In the genomic region with DNA sequence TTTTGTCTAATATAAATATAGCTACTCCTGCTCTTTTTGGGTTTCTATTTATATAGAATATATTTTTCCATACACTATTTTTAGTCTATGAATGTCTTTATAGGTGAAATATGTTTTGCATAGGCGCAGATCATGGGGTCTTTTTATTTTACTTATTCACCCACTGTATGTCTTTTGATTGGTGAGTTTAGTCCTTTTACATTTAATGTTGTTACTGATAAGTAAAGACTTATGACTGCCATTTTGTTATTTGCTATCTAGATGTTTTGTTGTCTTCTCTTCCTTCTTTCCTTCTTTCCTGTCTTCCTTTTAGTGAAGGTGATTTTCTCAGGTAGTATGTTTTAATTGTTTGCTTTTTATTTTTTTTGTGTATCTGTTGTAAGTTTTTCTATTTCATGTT, we compare ENCODE assay signal across 34 cellular contexts.
"Had no signal": no experiment of that assay in that cellular context is flagged by ENCODE, and none has a peak within 500 bp of the region (broad histone marks: within the 10 kb centered on the region; RNA-seq: fewer than 3 reads in every experiment).

No MANE protein-coding gene starts in this region.

- H3K27ac ChIP-seq: adrenal gland, ascending aorta, body of pancreas, brain microvascular endothelial cell, breast epithelium, cardiac muscle cell had no signal

- FAIRE-seq: astrocyte, bronchial epithelial cell, colon had no signal

- DNase-seq: activated effector memory CD4-positive, alpha-beta T cell treated with anti-CD3 and anti-CD28 coated beads, Interleukin-2, amount 50 U/mL, for 16 hours; activated effector memory CD4-positive, alpha-beta T cell treated with Interleukin-2 at 50 U/mL for 16 hours; activated gamma-delta T cell; activated gamma-delta T cell treated with Interleukin-2 at 50 U/mL for 16 hours; activated naive CD4-positive, alpha-beta T cell; activated naive CD4-positive, alpha-beta T cell treated with anti-CD3 and anti-CD28 coated beads for 36 hours; activated naive CD4-positive, alpha-beta T cell treated with anti-CD3 and anti-CD28 coated beads, Interleukin-2, amount 10 ng/mL, durations not matched to agents 7 days and 5 days; activated naive CD4-positive, alpha-beta T cell treated with anti-CD3 and anti-CD28 coated beads, Interleukin-2, amount 50 U/mL, for 16 hours; activated naive CD4-positive, alpha-beta T cell treated with Interleukin-2 at 50 U/mL for 16 hours; activated naive CD8-positive, alpha-beta T cell treated with anti-CD3 and anti-CD28 coated beads for 36 hours; activated naive CD8-positive, alpha-beta T cell treated with anti-CD3 and anti-CD28 coated beads, Interleukin-2, amount 10 ng/mL, durations not matched to agents 7 days and 5 days; activated naive CD8-positive, alpha-beta T cell treated with anti-CD3 and anti-CD28 coated beads, Interleukin-2, amount 50 U/mL, for 24 hours; activated T-cell treated with anti-CD3 and anti-CD28 coated beads, Interleukin-2, amount 50 U/mL, for 24 hours; activated T-cell treated with anti-CD3 and anti-CD28 coated beads, Interleukin-2, amount 50 U/mL, for 4 hours; activated T-cell treated with anti-CD3 and anti-CD28 coated beads, Interleukin-2, amount 50 U/mL, for 48 hours; activated T-cell treated with anti-CD3 and anti-CD28 coated beads, Interleukin-2, amount 50 U/mL, for 72 hours; adrenal gland; amniotic stem cell; amygdala; anterior cingulate cortex; aorta; body of pancreas; brain microvascular endothelial cell; caudate nucleus; central memory CD4-positive, alpha-beta T cell; cerebellar nuclear complex had no signal

- ATAC-seq: activated naive CD4-positive, alpha-beta T cell treated with anti-CD3 and anti-CD28 coated beads, Interleukin-2, amount 50 U/mL, for 72 hours; activated naive CD8-positive, alpha-beta T cell treated with anti-CD3 and anti-CD28 coated beads, Interleukin-2, amount 50 U/mL, for 24 hours; activated T-cell treated with anti-CD3 and anti-CD28 coated beads, Interleukin-2, amount 50 U/mL, for 4 hours; activated T-cell treated with anti-CD3 and anti-CD28 coated beads, Interleukin-2, amount 50 U/mL, for 72 hours; activated T-helper 17 cell treated with anti-CD3 and anti-CD28 coated beads, Interleukin-2, amount 50 U/mL, for 72 hours; body of pancreas had no signal

- H3K4me3 ChIP-seq: adrenal gland, ascending aorta, body of pancreas, breast epithelium, cardiac muscle cell had no signal

- H3K27me3 ChIP-seq: adrenal gland, ascending aorta, body of pancreas, brain microvascular endothelial cell, breast epithelium, cardiac muscle cell had no signal

- H3K36me3 ChIP-seq: adrenal gland, ascending aorta, brain microvascular endothelial cell, breast epithelium, cardiac muscle cell had no signal

- H3K4me1 ChIP-seq: adrenal gland, ascending aorta, body of pancreas, breast epithelium had no signal

- H3K9me3 ChIP-seq: adrenal gland, body of pancreas had no signal
